Comparison of ENCODE assay signal across 8 cellular contexts in genomic region chr10:72702868-72703581, GRCh38. TPM values are rescaled to one million over a fixed set of nuclear protein-coding genes. Genes with fewer than 3 reads are reported as not detected.
DNase-seq lines count a peak whose midpoint lies in the region; ATAC-seq and TF ChIP-seq lines count a peak whose summit lies in the region.

No MANE protein-coding gene starts in this region.

- ATAC-seq in GM21423 (IDR thresholded peaks at IDR 0.05; ENCODE audit: unreplicated experiment) (peak; percentile 91), right cardiac atrium (peak; percentile 79 to 90), GM21723 (IDR thresholded peaks at IDR 0.05; ENCODE audit: unreplicated experiment) (no peak)

- H3K79me2 ChIP-seq in MM.1S (ENCODE audit: low read length) = peaks cover 24% of the 10 kb centered on the region

- H4K20me1 ChIP-seq in MM.1S (ENCODE audit: insufficient read depth, low read length) = no peaks in the 10 kb centered on the region

- H3K9me2 ChIP-seq in MM.1S (replicated peaks; ENCODE audit: insufficient read depth, low read length) = no peaks in the 10 kb centered on the region

- H2AFZ ChIP-seq in MM.1S (ENCODE audit: low read length) = no peak overlapping the region

- no peak overlapping the region for H3K4me2 ChIP-seq in MM.1S (ENCODE audit: low read depth, low read length)

- no peaks in the 10 kb centered on the region for H3K27me3 ChIP-seq in MM.1S (replicated peaks; ENCODE audit: insufficient read depth, low read length)
- no peaks in the 10 kb centered on the region for H3K27me3 ChIP-seq in right cardiac atrium (ENCODE audit: control insufficient read depth, insufficient read depth)

- CTCF ChIA-PET in RWPE1 (lab: Yijun Ruan, JAX) = interaction anchor here (0.5 to 1.3 kb wide), 5 partner anchors 10 to 350 kb away, joined by 3 to 6 read pairs (median 3); no protein-coding TSS in a partner anchor

- WGBS in right cardiac atrium = 55% methylated on average over 3 of the region's 3 CpGs

- no peak overlapping the region for H3K9ac ChIP-seq in MM.1S (ENCODE audit: low read length)

- H3K4me1 ChIP-seq in MM.1S (ENCODE audit: low read length) (peaks cover 6% of the 10 kb centered on the region; the same call in 1 of the 2 replicates), right cardiac atrium (ENCODE audit: control insufficient read depth, insufficient read depth, low read length) (peaks cover 4% of the 10 kb centered on the region)

- no peaks in the 10 kb centered on the region for H3K36me3 ChIP-seq in MM.1S (replicated peaks; ENCODE audit: insufficient read depth, low read length)

- H3K27ac ChIP-seq in MM.1S (ENCODE audit: low read length) (no peak overlapping the region), right cardiac atrium (ENCODE audit: low read length) (no peak overlapping the region), RWPE1 (no peak overlapping the region)

- TF ChIP-seq CTCF in MM.1S (IDR thresholded peaks at IDR 0.05; ENCODE audit: low read length) = no peak
- TF ChIP-seq CTCF in RWPE1 (conservative IDR thresholded peaks at IDR 0.05; ENCODE audit: low read depth) = no peak

- peak; percentile 41 for DNase-seq in EH (ENCODE audit: low read depth)
- DNase-seq in MM.1S = peak; percentile 31
- DNase-seq in right cardiac atrium = no peak
- no peak for DNase-seq in NOMO-1 treated with dmso at 0.1 percent for 144 hours (lab: John Stamatoyannopoulos, UW; ENCODE audit: unreplicated experiment)
- DNase-seq in RWPE1 (ENCODE audit: low spot score) = no peak
- no peak for DNase-seq in DMS79 (lab: John Stamatoyannopoulos, UW)

- H3K4me3 ChIP-seq in MM.1S (ENCODE audit: low read length) (no peak overlapping the region), right cardiac atrium (ENCODE audit: low read length) (no peak overlapping the region)

- POLR2A ChIA-PET in RWPE1 (lab: Yijun Ruan, JAX; ENCODE audit: low non-redundant PET) = no interaction called here

- peaks cover 2% of the 10 kb centered on the region; the same call in 1 of the 2 replicates for H3F3A ChIP-seq in MM.1S (ENCODE audit: insufficient read depth, low read length)

- intact Hi-C loops in right cardiac atrium (cut with DNase I) = no loop called here

- no peaks in the 10 kb centered on the region for H3K9me3 ChIP-seq in MM.1S (replicated peaks; ENCODE audit: insufficient read depth, low read length)
- H3K9me3 ChIP-seq in right cardiac atrium (ENCODE audit: control insufficient read depth, low read length) = no peaks in the 10 kb centered on the region

RNA-seq across cellular contexts. Expression of gene MCU, which starts 11.1 kb away (rescaled TPM):
- 10 to 100 TPM; 17.7 to 22.1 (median 18.8) TPM for total RNA-seq in right cardiac atrium
- polyA plus RNA-seq in right cardiac atrium = 14.2 TPM

Comparison
In these comparisons a context has a peak if more than half of its experiments do, and no peak if none do; other contexts are left out.
1. DNase-seq: peak in EH (single experiment) and MM.1S (single experiment); none in right cardiac atrium (0 of 3), NOMO-1 treated with dmso at 0.1 percent for 144 hours (single experiment), RWPE1 (single experiment) and DMS79 (single experiment).